ENCODE assay signal across 11 cellular contexts in genomic region chr10:93061594-93062498, GRCh38. TPM values are rescaled to one million over a fixed set of nuclear protein-coding genes. Genes with fewer than 3 reads are reported as not detected.
DNase-seq lines count a peak whose midpoint lies in the region; ATAC-seq lines count a peak whose summit lies in the region.
"Had no signal": no experiment of that assay in that cellular context is flagged by ENCODE, and none has a peak within 500 bp of the region (broad histone marks: within the 10 kb centered on the region; RNA-seq: fewer than 3 reads in every experiment).

No MANE protein-coding gene starts in this region.

- no peaks in the 10 kb centered on the region for H3K9me3 ChIP-seq in ectodermal cell (ENCODE audit: control insufficient read depth, low read length)
- no peaks in the 10 kb centered on the region for H3K9me3 ChIP-seq in mesodermal cell (ENCODE audit: control insufficient read depth, low read length)

- WGBS in ectodermal cell, 2 experiments = 21 to 22% methylated on average over 57 of the region's 57 CpGs
- 36 to 50% methylated on average over 49 of the region's 57 CpGs for WGBS in mesodermal cell (ENCODE audit: insufficient coverage in 2 of 2), 2 experiments

- H2AFZ ChIP-seq in ACC112 (ENCODE audit: low read length, unreplicated experiment) = peak overlapping the region; percentile 53

- H3K36me3 ChIP-seq in ACC112 (ENCODE audit: insufficient read depth, low read length) = no peaks in the 10 kb centered on the region
- no peaks in the 10 kb centered on the region for H3K36me3 ChIP-seq in ectodermal cell (ENCODE audit: control insufficient read depth, insufficient read depth, low read length)
- H3K36me3 ChIP-seq in mesodermal cell (ENCODE audit: control insufficient read depth, insufficient read depth, low read length) = no peaks in the 10 kb centered on the region

- H3K79me2 ChIP-seq in ACC112 (ENCODE audit: control insufficient read depth, insufficient read depth, low read length, unreplicated experiment) = no peaks in the 10 kb centered on the region

- H3K27ac ChIP-seq in ACC112 (ENCODE audit: low read depth, low read length) (no peak overlapping the region), ectodermal cell (ENCODE audit: insufficient read depth, low read depth, low read length, poor library complexity, severe bottlenecking) (no peak overlapping the region), mesodermal cell (ENCODE audit: low read depth, low read length, severe bottlenecking) (no peak overlapping the region)
- H3K27ac ChIP-seq: epithelial cell of prostate had no signal

- no peak for DNase-seq in effector CD4-positive, alpha-beta T cell
- DNase-seq in DMS79 treated with DMSO at 0.1 percent for 48 hours (lab: John Stamatoyannopoulos, UW) = no peak
- DNase-seq: DND-41, SHP77 treated with DMSO at 0.1 percent for 48 hours had no signal

- H3K4me1 ChIP-seq in ACC112 (ENCODE audit: control insufficient read depth, insufficient read depth, low read length, unreplicated experiment) (peaks cover 8% of the 10 kb centered on the region), ectodermal cell (ENCODE audit: control insufficient read depth, insufficient read depth, low read length) (peaks cover 3% of the 10 kb centered on the region), mesodermal cell (ENCODE audit: control insufficient read depth, insufficient read depth, low read length, poor library complexity, severe bottlenecking) (peaks cover 19% of the 10 kb centered on the region)

- ATAC-seq in HG03521 (IDR thresholded peaks at IDR 0.05; ENCODE audit: unreplicated experiment) (peak; percentile 23), HG02588 (IDR thresholded peaks at IDR 0.05; ENCODE audit: unreplicated experiment) (no peak), HG02759 (IDR thresholded peaks at IDR 0.05; ENCODE audit: unreplicated experiment) (no peak)

- H3K4me3 ChIP-seq in ACC112 (ENCODE audit: low read depth, low read length) (peak overlapping the region; percentile 74), ectodermal cell (ENCODE audit: insufficient read depth, low read depth, low read length) (peak overlapping the region; percentile 31), mesodermal cell (ENCODE audit: extremely low read depth, insufficient read depth, low read length, poor library complexity, severe bottlenecking) (peak overlapping the region; percentile 21)

- H3K27me3 ChIP-seq in ACC112 (ENCODE audit: insufficient read depth, low read length) (peaks cover 74% of the 10 kb centered on the region), ectodermal cell (ENCODE audit: control insufficient read depth, insufficient read depth, low read length, poor library complexity, severe bottlenecking) (peaks cover 85% of the 10 kb centered on the region)

RNA-seq across cellular contexts. Expression of gene CYP26C1, which starts 1.2 kb away (rescaled TPM):
- polyA plus RNA-seq in ectodermal cell (2013, experiment 1 of 4) = 76.8 TPM
- polyA plus RNA-seq in ectodermal cell (2013, experiment 2 of 4) = 47.8 TPM
- 56.7 TPM for polyA plus RNA-seq in ectodermal cell (2013, experiment 3 of 4)
- 56.4 TPM for polyA plus RNA-seq in ectodermal cell (2013, experiment 4 of 4)
- 0.88 TPM for polyA plus RNA-seq in mesodermal cell (2013, experiment 1 of 2)
- polyA plus RNA-seq in mesodermal cell (2013, experiment 2 of 2) = 0.40 TPM

RNA-seq across cellular contexts. Expression of gene CYP26A1, which starts 11.8 kb away (rescaled TPM):
- 60.5 TPM for polyA plus RNA-seq in ectodermal cell (2013, experiment 1 of 4)
- 28.7 TPM for polyA plus RNA-seq in ectodermal cell (2013, experiment 2 of 4)
- polyA plus RNA-seq in ectodermal cell (2013, experiment 3 of 4) = 38.5 TPM
- 34.6 TPM for polyA plus RNA-seq in ectodermal cell (2013, experiment 4 of 4)
- polyA plus RNA-seq in mesodermal cell (2013, experiment 1 of 2) = 3.7 TPM
- polyA plus RNA-seq in mesodermal cell (2013, experiment 2 of 2) = 6.7 TPM

Comparison
In these comparisons a context has a peak if more than half of its experiments do, and no peak if none do; other contexts are left out.
1. H3K4me3 ChIP-seq: peak in every context shown above with its lines; median percentile 74 in ACC112; 31 in ectodermal cell; 21 in mesodermal cell.